ENCODE assay signal across 1 cellular context in the genomic region with DNA sequence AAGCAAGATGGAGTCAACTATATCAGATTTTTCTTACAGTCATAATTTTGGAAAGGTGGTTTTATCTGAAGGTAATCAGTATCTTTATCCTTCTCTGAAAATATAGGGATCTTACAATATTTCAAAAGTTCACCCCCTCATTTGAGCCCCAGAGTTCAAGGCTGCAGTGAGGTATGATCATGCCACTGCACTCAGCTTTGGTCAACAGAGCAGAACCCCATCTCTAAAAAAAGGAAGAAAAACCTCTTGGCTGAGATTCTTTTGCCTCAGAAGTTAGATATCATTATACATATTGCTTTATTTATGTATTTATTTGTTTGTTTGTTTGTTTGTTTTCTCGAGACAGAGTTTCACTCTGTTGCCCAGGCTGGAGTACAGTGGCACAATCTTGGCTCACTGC.
TF ChIP-seq lines count a peak whose summit lies in the region.

No MANE protein-coding gene starts in this region.

TF ChIP-seq in GM12878, 131 proteins besides CTCF, POLR2A, EP300 and RAD21:
- TF ChIP-seq PAX5 (IDR thresholded peaks at IDR 0.05; ENCODE audit: borderline replicate concordance, low read depth, low read length), result 0 out of 2 replicates have a peak, but pooled peaks have one; percentile 18
- TF ChIP-seq RAD51 (IDR thresholded peaks at IDR 0.05), result no peak
